21 cellular contexts compared by ENCODE assay signal in the genomic region with DNA sequence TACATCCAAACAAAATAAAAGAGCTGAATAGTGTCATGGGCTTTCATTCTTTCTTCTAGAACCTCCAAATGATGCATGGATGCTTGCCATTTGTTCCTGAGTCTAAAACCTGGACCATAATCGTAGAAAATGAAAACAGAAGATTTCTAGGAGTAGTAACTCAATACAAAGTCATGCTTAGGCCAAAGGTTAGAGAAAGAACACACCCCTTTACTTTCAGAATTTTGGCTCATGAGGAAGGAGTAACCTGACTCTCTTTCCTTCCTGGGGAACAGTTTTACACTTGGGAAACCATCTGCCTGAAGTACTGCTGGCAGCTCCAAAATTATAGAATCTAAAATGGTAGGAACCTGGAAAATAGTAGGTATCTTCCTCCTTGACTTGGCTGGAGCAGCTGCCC.
DNase-seq lines count a peak whose midpoint lies in the region; ATAC-seq and TF ChIP-seq lines count a peak whose summit lies in the region.
"Had no signal": no experiment of that assay in that cellular context is flagged by ENCODE, and none has a peak within 500 bp of the region (broad histone marks: within the 10 kb centered on the region; RNA-seq: fewer than 3 reads in every experiment).

No MANE protein-coding gene starts in this region.

- DNase-seq in Calu3 = no peak
- peak; percentile 70 for DNase-seq in M059J (ENCODE audit: low read depth)
- DNase-seq in colonic mucosa = no peak
- DNase-seq in SK-N-DZ (ENCODE audit: low spot score) = no peak
- DNase-seq in iPS-NIHi7 (ENCODE audit: extremely low spot score) = no peak
- DNase-seq in activated gamma-delta T cell treated with Interleukin-2 at 50 U/mL for 16 hours = no peak
- DNase-seq: activated CD4-positive, CD25-positive, alpha-beta regulatory T cell; activated CD8-positive, alpha-beta memory T cell treated with anti-CD3 and anti-CD28 coated beads, Interleukin-2, amount 50 U/mL, for 4 hours; activated naive CD8-positive, alpha-beta T cell treated with anti-CD3 and anti-CD28 coated beads, Interleukin-2, amount 50 U/mL, for 24 hours; C1 segment of cervical spinal cord; erythroblast; GOT3; heart right ventricle; stimulated activated CD4-positive, alpha-beta T cell treated with anti-CD3 and anti-CD28 coated beads, Interleukin-4, amount 100 ng/mL, for 4 hours; upper lobe of right lung had no signal

- BruUV-seq in Calu3 (replicated peaks; lab: Mats Ljungman, UMichigan) = no TSS peak

- H3K4me3 ChIP-seq in colonic mucosa = no peak overlapping the region
- H3K4me3 ChIP-seq: heart right ventricle, MG63, right atrium auricular region, upper lobe of right lung had no signal

- no peak overlapping the region for H3K9ac ChIP-seq in colonic mucosa (ENCODE audit: low read depth in 2 of 2, low read length in 2 of 2)

- ATAC-seq in GM18502 (IDR thresholded peaks at IDR 0.05; ENCODE audit: poor library complexity, unreplicated experiment) = no peak
- ATAC-seq: activated naive CD8-positive, alpha-beta T cell treated with anti-CD3 and anti-CD28 coated beads, Interleukin-2, amount 50 U/mL, for 24 hours; naive thymus-derived CD4-positive, alpha-beta T cell; stimulated activated effector memory CD8-positive, alpha-beta T cell treated with anti-CD3 and anti-CD28 coated beads, Interleukin-12 subunit alpha, Interleukin-12 subunit beta, amount 100 ng/mL, for 72 hours had no signal

- no peaks in the 10 kb centered on the region for H3K36me3 ChIP-seq in colonic mucosa
- H3K36me3 ChIP-seq: heart right ventricle, MG63, right atrium auricular region, upper lobe of right lung had no signal

- H3K4me1 Mint-ChIP-seq in Calu3 (ENCODE audit: low read depth, unreplicated experiment) (peaks cover 84% of the 10 kb centered on the region), nephron (peaks cover 55% of the 10 kb centered on the region)

- H3K27me3 ChIP-seq in colonic mucosa = no peaks in the 10 kb centered on the region
- H3K27me3 ChIP-seq: MG63, right atrium auricular region, upper lobe of right lung had no signal

- CTCF ChIA-PET in Calu3 (lab: Charles Lee) = interaction anchor here (0.9 to 2.4 kb wide), 11 partner anchors 9 to 64 kb away, joined by 3 to 25 read pairs (median 5); no protein-coding TSS in a partner anchor

- H3K4me3 Mint-ChIP-seq in Calu3 (ENCODE audit: low read depth, unreplicated experiment) (peak overlapping the region; percentile 31), nephron (no peak overlapping the region)
- H3K4me3 Mint-ChIP-seq: activated naive CD8-positive, alpha-beta T cell treated with anti-CD3 and anti-CD28 coated beads, Interleukin-2, amount 50 U/mL, for 24 hours; stimulated activated effector memory CD8-positive, alpha-beta T cell treated with anti-CD3 and anti-CD28 coated beads, Interleukin-12 subunit alpha, Interleukin-12 subunit beta, amount 100 ng/mL, for 72 hours had no signal

- H3K36me3 Mint-ChIP-seq in Calu3 (ENCODE audit: insufficient read depth, unreplicated experiment) = peaks cover 8% of the 10 kb centered on the region
- no peaks in the 10 kb centered on the region for H3K36me3 Mint-ChIP-seq in nephron (ENCODE audit: low read depth)

- H3K9me3 Mint-ChIP-seq in Calu3 (ENCODE audit: low read depth, unreplicated experiment) (no peaks in the 10 kb centered on the region), nephron (no peaks in the 10 kb centered on the region)
- H3K9me3 Mint-ChIP-seq: activated naive CD8-positive, alpha-beta T cell treated with anti-CD3 and anti-CD28 coated beads, Interleukin-2, amount 50 U/mL, for 24 hours; naive thymus-derived CD4-positive, alpha-beta T cell; stimulated activated effector memory CD8-positive, alpha-beta T cell treated with anti-CD3 and anti-CD28 coated beads, Interleukin-12 subunit alpha, Interleukin-12 subunit beta, amount 100 ng/mL, for 72 hours had no signal

- intact Hi-C loops in Calu3 (cut with micrococcal nuclease; ENCODE audit: unreplicated experiment) = loop anchor here (1.0 kb wide), 1 partner anchor 30 kb away; no protein-coding TSS in a partner anchor
- intact Hi-C loops in colonic mucosa (cut with DNase I) = no loop called here

- H3K27ac Mint-ChIP-seq in Calu3 (ENCODE audit: unreplicated experiment) (peak overlapping the region; percentile 72), nephron (peak overlapping the region; percentile 23 to 67 (median 67))

- H3K9me3 ChIP-seq in colonic mucosa = no peaks in the 10 kb centered on the region
- H3K9me3 ChIP-seq: heart right ventricle, MG63, right atrium auricular region, upper lobe of right lung had no signal

- TF ChIP-seq CTCF in Calu3 (IDR thresholded peaks at IDR 0.05; ENCODE audit: unreplicated experiment) (no peak), colonic mucosa (IDR thresholded peaks at IDR 0.05) (no peak), nephron (IDR thresholded peaks at IDR 0.05; ENCODE audit: unreplicated experiment in 3 of 3) (no peak)

- no peaks in the 10 kb centered on the region for H3K4me1 ChIP-seq in colonic mucosa

- H3K27me3 Mint-ChIP-seq in Calu3 (ENCODE audit: unreplicated experiment) = no peaks in the 10 kb centered on the region
- no peaks in the 10 kb centered on the region for H3K27me3 Mint-ChIP-seq in nephron (ENCODE audit: low read depth)
- H3K27me3 Mint-ChIP-seq: activated naive CD8-positive, alpha-beta T cell treated with anti-CD3 and anti-CD28 coated beads, Interleukin-2, amount 50 U/mL, for 24 hours; naive thymus-derived CD4-positive, alpha-beta T cell had no signal

- H3K27ac ChIP-seq in colonic mucosa = peak overlapping the region; percentile 2
- H3K27ac ChIP-seq: right atrium auricular region, upper lobe of right lung had no signal
